Comparison of ENCODE assay signal across 25 cellular contexts in the genomic region with DNA sequence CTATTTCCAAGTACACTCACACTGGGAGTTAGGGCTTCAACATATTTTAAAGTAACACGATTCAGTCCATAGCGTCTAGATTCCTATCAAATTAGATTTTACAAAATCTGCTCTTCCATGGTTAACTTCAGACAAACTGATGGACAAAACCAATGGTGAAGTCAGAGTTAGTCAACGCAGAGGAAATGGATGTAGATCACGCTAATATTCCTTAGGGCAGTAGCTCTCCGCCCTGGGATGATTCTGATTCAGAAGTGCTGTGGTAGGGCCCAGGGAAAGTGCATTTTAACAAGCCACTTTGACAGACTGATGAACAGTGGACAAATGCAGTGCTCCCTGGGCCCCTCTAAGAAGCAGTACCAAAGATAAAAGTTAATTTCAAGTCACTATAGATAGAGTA.
DNase-seq lines count a peak whose midpoint lies in the region; ATAC-seq, FAIRE-seq and TF ChIP-seq lines count a peak whose summit lies in the region.
"Had no signal": no experiment of that assay in that cellular context is flagged by ENCODE, and none has a peak within 500 bp of the region (broad histone marks: within the 10 kb centered on the region; RNA-seq: fewer than 3 reads in every experiment).

No MANE protein-coding gene starts in this region.

- peak; percentile 22 for DNase-seq in GM03348 (ENCODE audit: low spot score)
- no peak for DNase-seq in Karpas-422
- no peak for DNase-seq in astrocyte (ENCODE audit: low read depth)
- DNase-seq in T-helper 2 cell: no peak
- no peak for DNase-seq in T1000 (lab: John Stamatoyannopoulos, UW)
- DNase-seq in foreskin fibroblast: no peak
- DNase-seq: Caco-2; CD4-positive, alpha-beta T cell; DMS 273 treated with DMSO at 0.1 percent for 48 hours; DMS79 treated with DMSO at 0.1 percent for 48 hours; GDM1; H9; NCI-H1417; NCI-H1694 treated with DMSO at 0.1 percent for 48 hours; NCI-H2081 treated with DMSO at 0.1 percent for 48 hours; NCI-H2171 treated with DMSO at 0.1 percent for 48 hours; NCI-H446; NCI-H526; RPMI8226; SIG-M5 had no signal

- no peak overlapping the region for H2AFZ ChIP-seq in Karpas-422 (ENCODE audit: low read length)
- H2AFZ ChIP-seq in astrocyte (ENCODE audit: low read depth, low read length): no peak overlapping the region

- no peak overlapping the region for H3K27ac Mint-ChIP-seq in astrocyte (ENCODE audit: unreplicated experiment)
- H3K27ac Mint-ChIP-seq: CD4-positive, alpha-beta T cell; H9; IgD-negative memory B cell had no signal

- no peak overlapping the region for H3K4me3 Mint-ChIP-seq in astrocyte (ENCODE audit: unreplicated experiment)
- H3K4me3 Mint-ChIP-seq: CD4-positive, alpha-beta T cell; H9; IgD-negative memory B cell had no signal

- H3K27ac ChIP-seq in Karpas-422 (ENCODE audit: low read length): no peak overlapping the region
- peak overlapping the region; percentile 40 for H3K27ac ChIP-seq in astrocyte (ENCODE audit: low read depth, low read length)
- H3K27ac ChIP-seq: BLaER1, HL-60 had no signal

- H3K9ac ChIP-seq in Karpas-422 (ENCODE audit: low read length) (no peak overlapping the region), astrocyte (ENCODE audit: low read length) (no peak overlapping the region)
- H3K9ac ChIP-seq: BLaER1 had no signal

- FAIRE-seq in astrocyte (lab: Jason Lieb, UNC): no peak

- no peak for ATAC-seq in HG02763 (IDR thresholded peaks at IDR 0.05; ENCODE audit: unreplicated experiment)
- ATAC-seq: SK-N-SH treated with all-trans-retinoic acid at 6 μM for 48 hours had no signal

- no peaks in the 10 kb centered on the region for H3K36me3 ChIP-seq in Karpas-422 (ENCODE audit: insufficient read depth, low read length)
- H3K36me3 ChIP-seq in astrocyte (ENCODE audit: insufficient read depth, low read length): no peaks in the 10 kb centered on the region
- H3K36me3 ChIP-seq: BLaER1 had no signal

- H3K4me3 ChIP-seq in Karpas-422 (ENCODE audit: low read length): no peak overlapping the region
- no peak overlapping the region for H3K4me3 ChIP-seq in astrocyte (ENCODE audit: insufficient read depth, low read depth, low read length)
- H3K4me3 ChIP-seq in foreskin fibroblast (ENCODE audit: low read depth in 1 of 2, low read length in 2 of 2): no peak overlapping the region
- H3K4me3 ChIP-seq: BLaER1 had no signal

- peaks cover 2% of the 10 kb centered on the region for H3K4me1 Mint-ChIP-seq in astrocyte (ENCODE audit: low read depth, unreplicated experiment)

- H4K20me1 ChIP-seq in Karpas-422 (ENCODE audit: insufficient read depth, low read depth, low read length): no peaks in the 10 kb centered on the region
- H4K20me1 ChIP-seq in astrocyte (ENCODE audit: insufficient read depth, low read length): no peaks in the 10 kb centered on the region
- H4K20me1 ChIP-seq: BLaER1 had no signal

- peaks cover 2% of the 10 kb centered on the region for H3K36me3 Mint-ChIP-seq in astrocyte (ENCODE audit: low read depth, unreplicated experiment)
- H3K36me3 Mint-ChIP-seq: IgD-negative memory B cell had no signal

- H3K4me1 ChIP-seq in Karpas-422 (ENCODE audit: low read length) (peaks cover 37% of the 10 kb centered on the region), astrocyte (ENCODE audit: insufficient read depth, low read length) (peaks cover 5% of the 10 kb centered on the region)
- H3K4me1 ChIP-seq: BLaER1, Caco-2 had no signal

- H3K9me3 Mint-ChIP-seq in astrocyte (ENCODE audit: unreplicated experiment): no peaks in the 10 kb centered on the region
- H3K9me3 Mint-ChIP-seq: CD4-positive, alpha-beta T cell; H9; IgD-negative memory B cell had no signal

- H3K27me3 ChIP-seq in Karpas-422 (ENCODE audit: low read length) (no peaks in the 10 kb centered on the region), astrocyte (ENCODE audit: insufficient read depth, low read length) (no peaks in the 10 kb centered on the region)
- H3K27me3 ChIP-seq: BLaER1 had no signal

- TF ChIP-seq CTCF in astrocyte (IDR thresholded peaks at IDR 0.05; ENCODE audit: insufficient read depth, low read depth, low read length) (no peak), foreskin fibroblast (IDR thresholded peaks at IDR 0.05; ENCODE audit: low read depth, low read length) (no peak)

- H3K4me2 ChIP-seq in Karpas-422 (ENCODE audit: low read depth, low read length, poor library complexity, severe bottlenecking) (peak overlapping the region; percentile 13), astrocyte (ENCODE audit: low read length) (no peak overlapping the region)
- H3K4me2 ChIP-seq: BLaER1 had no signal

- no peaks in the 10 kb centered on the region for H3K9me2 ChIP-seq in Karpas-422 (replicated peaks; ENCODE audit: insufficient read depth, low read length)

- no peaks in the 10 kb centered on the region for H3K79me2 ChIP-seq in Karpas-422 (ENCODE audit: low read length)
- no peaks in the 10 kb centered on the region for H3K79me2 ChIP-seq in astrocyte (ENCODE audit: insufficient read depth, low read length)

- H3K9me3 ChIP-seq in Karpas-422 (ENCODE audit: low read length) (no peaks in the 10 kb centered on the region), astrocyte (ENCODE audit: insufficient read depth, low read depth, low read length) (no peaks in the 10 kb centered on the region)
- H3K9me3 ChIP-seq: BLaER1, Caco-2 had no signal

- peaks cover 11% of the 10 kb centered on the region for H3K27me3 Mint-ChIP-seq in astrocyte (ENCODE audit: low read depth, unreplicated experiment)
- H3K27me3 Mint-ChIP-seq: CD4-positive, alpha-beta T cell; IgD-negative memory B cell had no signal
